In the genomic region with DNA sequence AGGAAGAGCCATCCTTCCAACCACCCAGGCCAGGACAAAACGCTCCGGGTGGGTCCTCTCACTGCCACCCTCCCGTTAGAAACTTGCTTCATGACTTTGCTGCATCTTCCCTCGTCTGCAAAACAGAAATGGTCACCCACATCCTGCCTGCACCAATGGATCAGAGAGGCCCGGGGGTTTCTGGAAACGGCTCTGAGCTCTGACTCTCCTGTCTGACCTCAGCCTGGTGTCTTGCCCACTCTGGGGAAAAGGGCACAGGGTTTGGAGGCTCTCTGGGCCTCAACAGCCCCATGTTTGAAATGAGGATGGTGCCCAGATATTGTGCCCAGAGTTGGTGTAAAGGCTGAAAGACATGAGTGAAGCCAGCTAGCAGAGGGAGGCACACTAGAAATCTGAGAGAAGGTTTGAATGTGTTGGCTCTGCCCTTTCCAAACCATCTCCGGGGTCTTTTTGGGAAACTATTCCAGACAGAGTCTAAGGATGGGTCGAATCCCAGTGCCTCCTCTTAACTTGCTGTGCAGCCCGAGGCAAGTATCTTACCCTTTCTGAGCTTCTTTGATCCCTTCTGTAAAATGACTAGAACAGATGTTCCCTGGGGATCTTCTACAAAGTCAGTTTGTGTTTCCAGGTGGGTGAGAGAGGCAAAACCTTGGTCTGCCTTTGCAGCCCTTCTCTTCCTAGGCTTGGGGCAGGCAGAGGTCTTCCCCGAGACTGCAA, we compare ENCODE assay signal across 15 cellular contexts. TPM values are rescaled to one million over a fixed set of nuclear protein-coding genes. Genes with fewer than 3 reads are reported as not detected.
DNase-seq lines count a peak whose midpoint lies in the region; ATAC-seq, FAIRE-seq and TF ChIP-seq lines count a peak whose summit lies in the region.
"Had no signal": no experiment of that assay in that cellular context is flagged by ENCODE, and none has a peak within 500 bp of the region (broad histone marks: within the 10 kb centered on the region; RNA-seq: fewer than 3 reads in every experiment).

No MANE protein-coding gene starts in this region.

- H3K79me2 ChIP-seq in HepG2 (ENCODE audit: insufficient read depth, low read length) (no peaks in the 10 kb centered on the region), H1 (ENCODE audit: control insufficient read depth in 1 of 2, insufficient read depth in 2 of 2, low read length in 2 of 2) (no peaks in the 10 kb centered on the region)

- no peaks in the 10 kb centered on the region for H3K36me3 Mint-ChIP-seq in T-helper 2 cell treated with Interferon-gamma antibody and Interleukin-4, amounts not matched to agents 5 μg/mL and 100 μg/mL, for 36 hours (ENCODE audit: low read depth)

- no peak overlapping the region for H2AFZ ChIP-seq in HepG2 (ENCODE audit: low read length)
- H2AFZ ChIP-seq in H1 (ENCODE audit: low read length), result no peak overlapping the region
- no peak overlapping the region for H2AFZ ChIP-seq in neuronal stem cell (ENCODE audit: low read length)

- H3K9ac ChIP-seq in HepG2 (ENCODE audit: insufficient read depth, low read depth, low read length), result no peak overlapping the region
- no peak overlapping the region for H3K9ac ChIP-seq in H1 (replicated peaks in 1 of 4; ENCODE audit: extremely low read depth in 1 of 4, low read depth in 3 of 4, low read length in 3 of 4)
- no peak overlapping the region for H3K9ac ChIP-seq in neuronal stem cell (ENCODE audit: low read depth, low read length, poor library complexity)

- no peak for FAIRE-seq in HepG2 (lab: Jason Lieb, UNC)
- FAIRE-seq in H1 (lab: Jason Lieb, UNC), result no peak
- FAIRE-seq in RCC 7860 (lab: Jason Lieb, UNC), result no peak
- FAIRE-seq: A204.1 had no signal

- no peak overlapping the region for H3K4me3 Mint-ChIP-seq in T-helper 2 cell treated with Interferon-gamma antibody and Interleukin-4, amounts not matched to agents 5 μg/mL and 100 μg/mL, for 36 hours
- H3K4me3 Mint-ChIP-seq: H9 had no signal

- H2BK120ac ChIP-seq in H1 (replicated peaks; ENCODE audit: low read depth, low read length), result no peak overlapping the region
- no peak overlapping the region for H2BK120ac ChIP-seq in neuronal stem cell (ENCODE audit: low read depth, low read length)

- no peak overlapping the region for H4K5ac ChIP-seq in H1 (ENCODE audit: insufficient read length, low read depth, low read length)

- H3K27me3 ChIP-seq in HepG2 (ENCODE audit: control insufficient read depth in 1 of 2, insufficient read depth in 2 of 2, low read length in 2 of 2) (no peaks in the 10 kb centered on the region), right lobe of liver (no peaks in the 10 kb centered on the region), H1 (replicated peaks in 1 of 4; ENCODE audit: control insufficient read depth in 3 of 4, extremely low read depth in 1 of 4, insufficient read depth in 3 of 4, low read length in 3 of 4) (no peaks in the 10 kb centered on the region), neuronal stem cell (ENCODE audit: control insufficient read depth in 3 of 3, insufficient read depth in 3 of 3, low read depth in 1 of 3, low read length in 3 of 3) (no peaks in the 10 kb centered on the region)

- H3K4me3 ChIP-seq in HepG2 (replicated peaks in 1 of 3; ENCODE audit: insufficient read depth in 1 of 3, low read depth in 2 of 3, low read length in 3 of 3) (no peak overlapping the region), right lobe of liver (no peak overlapping the region), H1 (ENCODE audit: extremely low read depth in 1 of 4, insufficient read depth in 2 of 4, low read depth in 3 of 4, low read length in 4 of 4) (no peak overlapping the region), neuronal stem cell (ENCODE audit: low read length in 2 of 2) (no peak overlapping the region)
- H3K4me3 ChIP-seq: GM12878 had no signal

- CTCF ChIA-PET in HepG2 (lab: Yijun Ruan, JAX; ENCODE audit: low intra/inter-chr PET ratio, low total read pairs), result interaction anchor here (0.6 to 1.3 kb wide), 2 partner anchors 120 to 132 kb away, joined by 3 to 4 read pairs; no protein-coding TSS in a partner anchor
- CTCF ChIA-PET in H1 (lab: Charles Lee; ENCODE audit: partially characterized antibody), result interaction anchor here (0.6 to 5.7 kb wide), 43 partner anchors 8 to 565 kb away, joined by 3 to 43 read pairs (median 4); no protein-coding TSS in a partner anchor

- H3K18ac ChIP-seq in H1 (ENCODE audit: extremely low read depth, low read length) (no peak overlapping the region), neuronal stem cell (ENCODE audit: low read length) (no peak overlapping the region)

- ATAC-seq in HepG2 (no peak), right lobe of liver (no peak), HG02981 (IDR thresholded peaks at IDR 0.05; ENCODE audit: unreplicated experiment) (no peak)

- H3K56ac ChIP-seq in H1 (replicated peaks; ENCODE audit: insufficient read length, low read depth, low read length), result no peak overlapping the region

- H3K36me3 ChIP-seq in HepG2 (replicated peaks in 1 of 2; ENCODE audit: control insufficient read depth in 1 of 2, insufficient read depth in 2 of 2, low read length in 2 of 2) (peaks cover 0 to 5% of the 10 kb centered on the region in 2 experiments; a peak in 1 of 5 replicates), right lobe of liver (peaks cover 0 to 16% (median 4%) of the 10 kb centered on the region in 4 donors), H1 (ENCODE audit: control insufficient read depth in 2 of 4, insufficient read depth in 4 of 4, low read length in 3 of 4) (no peaks in the 10 kb centered on the region), neuronal stem cell (replicated peaks in 1 of 2; ENCODE audit: control insufficient read depth in 2 of 2, insufficient read depth in 2 of 2, low read length in 2 of 2) (no peaks in the 10 kb centered on the region)

- H3K14ac ChIP-seq in H1 (ENCODE audit: insufficient read length) (no peak overlapping the region), neuronal stem cell (ENCODE audit: low read length) (no peak overlapping the region)

- no TSS peak for BruUV-seq in HepG2 (replicated peaks; lab: Mats Ljungman, UMichigan)

- WGBS in HepG2 (ENCODE audit: low lambda C conversion rate), result 82% methylated on average over 9 of the region's 10 CpGs
- WGBS in right lobe of liver (ENCODE audit: insufficient coverage, low coverage, low lambda C conversion rate, missing lambda C conversion rate), result 57% methylated on average over 7 of the region's 10 CpGs
- WGBS in H1 (ENCODE audit: extremely low coverage in 1 of 2, insufficient coverage in 1 of 2, insufficient read length in 1 of 2, insufficient replicate concordance in 2 of 2, low coverage in 1 of 2, low lambda C conversion rate in 2 of 2, missing lambda C conversion rate in 1 of 2), 2 experiments, result 86% methylated on average over 10 of the region's 10 CpGs; no CpG with 5 or more reads in 1 of the 2 experiments
- WGBS in neuronal stem cell (ENCODE audit: extremely low coverage in 2 of 2, insufficient read length in 2 of 2, insufficient replicate concordance in 1 of 2), 2 donors, result no CpG with 5 or more reads among the region's 10 CpGs

- H3K27ac ChIP-seq in HepG2 (ENCODE audit: extremely low read length, insufficient read depth, low read length), result no peak overlapping the region
- H3K27ac ChIP-seq in right lobe of liver, result no peak overlapping the region
- no peak overlapping the region for H3K27ac ChIP-seq in H1 (ENCODE audit: low read depth, low read length)
- no peak overlapping the region for H3K27ac ChIP-seq in neuronal stem cell (replicated peaks; ENCODE audit: low read length)

- DNase-seq in HepG2 (ENCODE audit: low spot score), result no peak
- DNase-seq in right lobe of liver, result no peak
- no peak for DNase-seq in T-helper 2 cell treated with Interferon-gamma antibody and Interleukin-4, amounts not matched to agents 5 μg/mL and 100 μg/mL, for 36 hours (ENCODE audit: low spot score)
- no peak for DNase-seq in H1 (ENCODE audit: low read depth in 1 of 2, low spot score in 2 of 2)
- DNase-seq in neuronal stem cell (ENCODE audit: low spot score), result no peak
- no peak for DNase-seq in RCC 7860 (ENCODE audit: low spot score)
- DNase-seq: GF-D8 had no signal

- no peaks in the 10 kb centered on the region for H3K27me3 Mint-ChIP-seq in T-helper 2 cell treated with Interferon-gamma antibody and Interleukin-4, amounts not matched to agents 5 μg/mL and 100 μg/mL, for 36 hours (ENCODE audit: low read depth)

- no peaks in the 10 kb centered on the region for H3K79me1 ChIP-seq in H1 (ENCODE audit: low read depth, low read length)
- no peaks in the 10 kb centered on the region for H3K79me1 ChIP-seq in neuronal stem cell (ENCODE audit: low read depth, low read length)

- no peak for TF ChIP-seq RAD21 in HepG2 (CRISPR knock-in tag; IDR thresholded peaks at IDR 0.05)
- no peak for TF ChIP-seq RAD21 in H1 (IDR thresholded peaks at IDR 0.05 in 1 of 2, conservative IDR thresholded peaks at IDR 0.05 in 1 of 2; ENCODE audit: low read depth in 2 of 2, low read length in 2 of 2)

- H3K9me3 ChIP-seq in HepG2 (ENCODE audit: low read length), result no peaks in the 10 kb centered on the region
- no peaks in the 10 kb centered on the region for H3K9me3 ChIP-seq in right lobe of liver
- no peaks in the 10 kb centered on the region for H3K9me3 ChIP-seq in H1 (ENCODE audit: insufficient read depth in 2 of 2, low read depth in 1 of 2, low read length in 1 of 2)
- H3K9me3 ChIP-seq in neuronal stem cell (replicated peaks in 1 of 2; ENCODE audit: control insufficient read depth in 2 of 2, insufficient read depth in 1 of 2, low read depth in 1 of 2, low read length in 2 of 2), result no peaks in the 10 kb centered on the region

- in situ Hi-C loops in HepG2 (cut with HindIII; ENCODE audit: extremely low pct_ligation_motif_present, low pct_unique_long_range_greater_than_20kb), result no loop called here

- peak overlapping the region; percentile 26 for H3K27ac Mint-ChIP-seq in T-helper 2 cell treated with Interferon-gamma antibody and Interleukin-4, amounts not matched to agents 5 μg/mL and 100 μg/mL, for 36 hours
- H3K27ac Mint-ChIP-seq: H9 had no signal

- intact Hi-C loops in HepG2 (cut with micrococcal nuclease; ENCODE audit: unreplicated experiment), result no loop called here
- intact Hi-C loops in right lobe of liver (cut with DNase I), result no loop called here

- no peaks in the 10 kb centered on the region for H3K4me1 ChIP-seq in HepG2 (ENCODE audit: insufficient read depth, low read length)
- H3K4me1 ChIP-seq in right lobe of liver, result no peaks in the 10 kb centered on the region
- peaks cover 0 to 2% (median 0%) of the 10 kb centered on the region in 4 experiments; a peak in 3 of 7 replicates for H3K4me1 ChIP-seq in H1 (replicated peaks in 1 of 4; ENCODE audit: control insufficient read depth in 3 of 4, insufficient read depth in 4 of 4, low read length in 3 of 4)
- peaks cover 10% of the 10 kb centered on the region in 2 donors for H3K4me1 ChIP-seq in neuronal stem cell (ENCODE audit: control insufficient read depth in 2 of 2, insufficient read depth in 1 of 2, low read depth in 1 of 2, low read length in 2 of 2)

- TF ChIP-seq EP300 in HepG2 (IDR thresholded peaks at IDR 0.05; ENCODE audit: low read depth in 2 of 2, low read length in 2 of 2) (no peak), HepG2 (CRISPR knock-in tag; IDR thresholded peaks at IDR 0.05; ENCODE audit: borderline replicate concordance) (no peak), H1 (IDR thresholded peaks at IDR 0.05; ENCODE audit: borderline replicate concordance in 1 of 2, low read depth in 2 of 2, low read length in 2 of 2) (no peak)

- no peak overlapping the region for H2BK20ac ChIP-seq in H1 (ENCODE audit: low read length)

- H3K4me1 Mint-ChIP-seq in T-helper 2 cell treated with Interferon-gamma antibody and Interleukin-4, amounts not matched to agents 5 μg/mL and 100 μg/mL, for 36 hours (ENCODE audit: low read depth), result peaks cover 5% of the 10 kb centered on the region

- no peak for TF ChIP-seq CTCF in HepG2 (CRISPR knock-in tag; IDR thresholded peaks at IDR 0.05)
- TF ChIP-seq CTCF in right lobe of liver (IDR thresholded peaks at IDR 0.05), result no peak
- TF ChIP-seq CTCF in H1 (IDR thresholded peaks at IDR 0.05; ENCODE audit: control extremely low read depth in 1 of 3, insufficient read depth in 1 of 3, low read depth in 1 of 3, low read length in 3 of 3), result no peak

- H2AK5ac ChIP-seq in H1 (ENCODE audit: low read depth, low read length), result no peak overlapping the region
- no peak overlapping the region for H2AK5ac ChIP-seq in neuronal stem cell (ENCODE audit: low read depth, low read length)

- H2BK5ac ChIP-seq in H1 (ENCODE audit: low read depth, low read length) (no peak overlapping the region), neuronal stem cell (ENCODE audit: low read length) (no peak overlapping the region)

- no peak overlapping the region for H2BK12ac ChIP-seq in H1 (ENCODE audit: low read depth, low read length)
- H2BK12ac ChIP-seq in neuronal stem cell (ENCODE audit: low read length), result no peak overlapping the region

- H2BK15ac ChIP-seq in H1 (ENCODE audit: low read length), result no peak overlapping the region
- no peak overlapping the region for H2BK15ac ChIP-seq in neuronal stem cell (ENCODE audit: low read length)

- H3K4me2 ChIP-seq in HepG2 (ENCODE audit: low read depth, low read length), result no peak overlapping the region
- no peak overlapping the region for H3K4me2 ChIP-seq in H1 (ENCODE audit: insufficient read depth in 1 of 2, low read depth in 2 of 2, low read length in 2 of 2)
- no peak overlapping the region for H3K4me2 ChIP-seq in neuronal stem cell (ENCODE audit: insufficient read depth, low read length, poor library complexity, severe bottlenecking)

- no peaks in the 10 kb centered on the region for H3K23me2 ChIP-seq in H1 (ENCODE audit: low read depth, low read length)

- H3K4ac ChIP-seq in H1 (replicated peaks; ENCODE audit: insufficient read length, low read depth, low read length) (no peak overlapping the region), neuronal stem cell (ENCODE audit: low read length) (no peak overlapping the region)

- POLR2A ChIA-PET in HepG2 (lab: Yijun Ruan, JAX), result no interaction called here
- POLR2A ChIA-PET in H1 (lab: Charles Lee; ENCODE audit: partially characterized antibody), result interaction anchor here (1.2 to 1.9 kb wide), 2 partner anchors 11 to 134 kb away, joined by 3 to 4 read pairs; no protein-coding TSS in a partner anchor

- H3K9me3 Mint-ChIP-seq in T-helper 2 cell treated with Interferon-gamma antibody and Interleukin-4, amounts not matched to agents 5 μg/mL and 100 μg/mL, for 36 hours, result no peaks in the 10 kb centered on the region
- H3K9me3 Mint-ChIP-seq: H9 had no signal

- H4K20me1 ChIP-seq in HepG2 (ENCODE audit: insufficient read depth, low read length) (no peaks in the 10 kb centered on the region), H1 (replicated peaks in 1 of 2; ENCODE audit: control insufficient read depth in 1 of 2, insufficient read depth in 2 of 2, low read length in 2 of 2) (no peaks in the 10 kb centered on the region)

- no peak overlapping the region for H3K23ac ChIP-seq in H1 (ENCODE audit: insufficient read length)
- H3K23ac ChIP-seq in neuronal stem cell (ENCODE audit: low read depth, low read length, poor library complexity), result no peak overlapping the region

- H4K8ac ChIP-seq in H1 (ENCODE audit: extremely low read depth, insufficient read depth, low read length), result no peak overlapping the region; the same call in 1 of the 2 replicates
- H4K8ac ChIP-seq in neuronal stem cell (ENCODE audit: low read depth, low read length), result no peak overlapping the region

- H4K91ac ChIP-seq in H1 (replicated peaks; ENCODE audit: insufficient read length, low read length), result no peak overlapping the region
- no peak overlapping the region for H4K91ac ChIP-seq in neuronal stem cell (ENCODE audit: low read depth, low read length, poor library complexity)

- TF ChIP-seq POLR2A in HepG2 (IDR thresholded peaks at IDR 0.05; ENCODE audit: insufficient read depth in 1 of 2, low read depth in 2 of 2, low read length in 2 of 2) (no peak), right lobe of liver (IDR thresholded peaks at IDR 0.05) (no peak), H1 (IDR thresholded peaks at IDR 0.05; ENCODE audit: control extremely low read depth in 1 of 2, low read depth in 2 of 2, low read length in 2 of 2) (no peak)

RNA-seq across cellular contexts. Expression of a gene that starts 2.1 kb away (rescaled TPM):
- total RNA-seq in HepG2 (2016; rRNA removed; fragmentation: Illumina TruSeq; extraction: Trizol) (0.18 TPM in 1 of 2 replicates, not detected in the other), right lobe of liver (under 1 TPM in 3 of 6 experiments, not detected in 3; 0.40 to 0.70 (median 0.69) TPM)
- not detected in 2 replicates for total RNA-seq in HepG2 (2016; cell fraction: cytosol; rRNA removed; fragmentation: Illumina TruSeq; extraction: Trizol; ENCODE audit: low read depth)
- total RNA-seq in HepG2 (2016; cell fraction: insoluble cytoplasmic fraction; rRNA removed; fragmentation: Illumina TruSeq; extraction: Trizol), result 0.50 TPM in 1 of 2 replicates, not detected in the other
- 0.59 TPM in 1 of 2 replicates, not detected in the other for total RNA-seq in HepG2 (2016; cell fraction: membrane; rRNA removed; fragmentation: Illumina TruSeq; extraction: Trizol)
- 0.50 TPM in 1 of 2 replicates, not detected in the other for total RNA-seq in HepG2 (2016; cell fraction: nucleus; rRNA removed; fragmentation: Illumina TruSeq; extraction: Trizol)
- polyA plus RNA-seq in HepG2 (2011; rRNA removed) (0.28 and 0.60 TPM in 2 replicates), H1 (2011; rRNA removed) (0.44 and 0.63 TPM in 2 replicates)
- polyA plus RNA-seq in HepG2 (2011; cell fraction: cytosol; rRNA removed), result 0.17 and 0.21 TPM in 2 replicates
- 2.3 and 3.5 TPM in 2 replicates for polyA plus RNA-seq in HepG2 (2011; cell fraction: nucleus; rRNA removed)
- polyA plus RNA-seq in HepG2 (2012), result 0.23 TPM in 1 of 2 replicates, not detected in the other
- 0.20 and 0.32 TPM in 2 replicates for polyA plus RNA-seq in HepG2 (2016; cell fraction: cytosol; fragmentation: Illumina TruSeq; extraction: Trizol; ENCODE audit: low read depth)
- polyA plus RNA-seq in HepG2 (2016; cell fraction: insoluble cytoplasmic fraction; fragmentation: Illumina TruSeq; extraction: Trizol; ENCODE audit: low read depth), result not detected in 2 replicates
- 0.38 TPM in 1 of 2 replicates, not detected in the other for polyA plus RNA-seq in HepG2 (2016; cell fraction: membrane; fragmentation: Illumina TruSeq; extraction: Trizol; ENCODE audit: low read depth)
- 0.99 and 1.1 TPM in 2 replicates for polyA plus RNA-seq in HepG2 (2016; cell fraction: nucleus; fragmentation: Illumina TruSeq; extraction: Trizol; ENCODE audit: insufficient read depth, low read depth)
- polyA minus RNA-seq in HepG2 (2011; rRNA and poly(A)+ RNA removed; ENCODE audit: low replicate concordance), result 0.48 TPM in 1 of 2 replicates, not detected in the other
- polyA minus RNA-seq in HepG2 (2011; cell fraction: cytosol; rRNA and poly(A)+ RNA removed), result not detected in 2 replicates
- not detected in 2 replicates for polyA minus RNA-seq in HepG2 (2011; cell fraction: nucleus; rRNA and poly(A)+ RNA removed)
- total RNA-seq in H1 (2021; fragmentation: NEBNext Ultra II Directional; extraction: Animal tissue kit (Norgen Biotek cat#: 25700)), result 0.58 TPM in 1 of 2 replicates, not detected in the other
- 0.78 TPM for polyA plus RNA-seq in H1 (2011; cell fraction: cytosol; rRNA removed)
- polyA plus RNA-seq in H1 (2011; cell fraction: nucleus; rRNA removed), result 1.3 TPM
- 0.20 to 0.31 TPM (median 0.23 TPM) in 3 of 4 replicates, not detected in the other for polyA plus RNA-seq in H1 (2012, experiment 1 of 2)
- polyA plus RNA-seq in H1 (2012, experiment 2 of 2), result not detected
- polyA plus RNA-seq in H1 (2013, experiment 1 of 2), result 0.30 TPM
- polyA plus RNA-seq in H1 (2013, experiment 2 of 2), result 0.15 TPM
- polyA minus RNA-seq in H1 (2011; rRNA and poly(A)+ RNA removed), result not detected in 2 replicates
- polyA minus RNA-seq in H1 (2011; cell fraction: cytosol; rRNA and poly(A)+ RNA removed), result not detected
- polyA minus RNA-seq in H1 (2011; cell fraction: nucleus; rRNA and poly(A)+ RNA removed), result not detected
- 0.04 TPM for polyA plus RNA-seq in neuronal stem cell (2013, experiment 1 of 2)
- not detected for polyA plus RNA-seq in neuronal stem cell (2013, experiment 2 of 2)
- total RNA-seq: Daoy, GM12878, Right ventricle myocardium inferior had no signal

RNA-seq across cellular contexts. Expression of a gene that starts 17.7 kb away (rescaled TPM):
- total RNA-seq in HepG2 (2016; rRNA removed; fragmentation: Illumina TruSeq; extraction: Trizol), result 0.18 TPM in 1 of 2 replicates, not detected in the other
- 0.26 TPM in 1 of 2 replicates, not detected in the other for total RNA-seq in HepG2 (2016; cell fraction: cytosol; rRNA removed; fragmentation: Illumina TruSeq; extraction: Trizol; ENCODE audit: low read depth)
- not detected in 2 replicates for total RNA-seq in HepG2 (2016; cell fraction: insoluble cytoplasmic fraction; rRNA removed; fragmentation: Illumina TruSeq; extraction: Trizol)
- 0.34 TPM in 1 of 2 replicates, not detected in the other for total RNA-seq in HepG2 (2016; cell fraction: membrane; rRNA removed; fragmentation: Illumina TruSeq; extraction: Trizol)
- not detected in 2 replicates for total RNA-seq in HepG2 (2016; cell fraction: nucleus; rRNA removed; fragmentation: Illumina TruSeq; extraction: Trizol)
- 0.11 and 0.18 TPM in 2 replicates for polyA plus RNA-seq in HepG2 (2011; rRNA removed)
- 0.11 TPM in 1 of 2 replicates, not detected in the other for polyA plus RNA-seq in HepG2 (2011; cell fraction: cytosol; rRNA removed)
- not detected in 2 replicates for polyA plus RNA-seq in HepG2 (2011; cell fraction: nucleus; rRNA removed)
- polyA plus RNA-seq in HepG2 (2012), result not detected in 2 replicates
- polyA plus RNA-seq in HepG2 (2016; cell fraction: cytosol; fragmentation: Illumina TruSeq; extraction: Trizol; ENCODE audit: low read depth), result 0.21 TPM in 1 of 2 replicates, not detected in the other
- not detected in 2 replicates for polyA plus RNA-seq in HepG2 (2016; cell fraction: insoluble cytoplasmic fraction; fragmentation: Illumina TruSeq; extraction: Trizol; ENCODE audit: low read depth)
- polyA plus RNA-seq in HepG2 (2016; cell fraction: membrane; fragmentation: Illumina TruSeq; extraction: Trizol; ENCODE audit: low read depth), result 0.22 TPM in 1 of 2 replicates, not detected in the other
- 0.61 TPM in 1 of 2 replicates, not detected in the other for polyA plus RNA-seq in HepG2 (2016; cell fraction: nucleus; fragmentation: Illumina TruSeq; extraction: Trizol; ENCODE audit: insufficient read depth, low read depth)
- 0.94 TPM in 1 of 2 replicates, not detected in the other for polyA minus RNA-seq in HepG2 (2011; rRNA and poly(A)+ RNA removed; ENCODE audit: low replicate concordance)
- polyA minus RNA-seq in HepG2 (2011; cell fraction: cytosol; rRNA and poly(A)+ RNA removed), result not detected in 2 replicates
- polyA minus RNA-seq in HepG2 (2011; cell fraction: nucleus; rRNA and poly(A)+ RNA removed), result not detected in 2 replicates
- not detected for total RNA-seq in right lobe of liver
- not detected in 2 replicates for total RNA-seq in H1 (2021; fragmentation: NEBNext Ultra II Directional; extraction: Animal tissue kit (Norgen Biotek cat#: 25700))
- polyA plus RNA-seq in H1 (2011; rRNA removed), result 0.12 and 0.31 TPM in 2 replicates
- polyA plus RNA-seq in H1 (2011; cell fraction: cytosol; rRNA removed), result 0.16 TPM
- polyA plus RNA-seq in H1 (2011; cell fraction: nucleus; rRNA removed), result 0.31 TPM
- polyA plus RNA-seq in H1 (2012, experiment 1 of 2), result 0.29 to 0.44 TPM in 2 of 4 replicates, not detected in the others
- polyA plus RNA-seq in H1 (2012, experiment 2 of 2), result not detected
- not detected for polyA plus RNA-seq in H1 (2013, experiment 1 of 2)
- polyA plus RNA-seq in H1 (2013, experiment 2 of 2), result not detected
- not detected in 2 replicates for polyA minus RNA-seq in H1 (2011; rRNA and poly(A)+ RNA removed)
- not detected for polyA minus RNA-seq in H1 (2011; cell fraction: cytosol; rRNA and poly(A)+ RNA removed)
- not detected for polyA minus RNA-seq in H1 (2011; cell fraction: nucleus; rRNA and poly(A)+ RNA removed)
- polyA plus RNA-seq in neuronal stem cell (2013, experiment 1 of 2), result 0.22 TPM
- polyA plus RNA-seq in neuronal stem cell (2013, experiment 2 of 2), result 0.28 TPM
- total RNA-seq: Daoy, GM12878, H9, HT-29, Right ventricle myocardium inferior, SK-MEL-5 had no signal
- polyA plus RNA-seq: GM12878 had no signal
